Comparison of ENCODE assay signal across 8 cellular contexts in genomic region chr6:105646391-105646867, GRCh38.
DNase-seq lines count a peak whose midpoint lies in the region; ATAC-seq and TF ChIP-seq lines count a peak whose summit lies in the region.

No MANE protein-coding gene starts in this region.

- H3K36me3 ChIP-seq in testis (ENCODE audit: low read depth, missing control alignments) = no peaks in the 10 kb centered on the region

- H3K27me3 Mint-ChIP-seq in dendritic cell treated with granulocyte-macrophage colony-stimulating factor and Interleukin-4, amounts not matched to agents 40 ng/mL and 50 ng/mL, for 4 days = peaks cover 5% of the 10 kb centered on the region

- 90 to 91% methylated on average over 5 of the region's 5 CpGs for WGBS in testis, 2 donors

- peak overlapping the region; percentile 67 for H3K27ac Mint-ChIP-seq in dendritic cell treated with granulocyte-macrophage colony-stimulating factor and Interleukin-4, amounts not matched to agents 40 ng/mL and 50 ng/mL, for 4 days

- peak; percentile 78 for DNase-seq in HT1080 (ENCODE audit: low read depth)
- no peak for DNase-seq in UCSD-AML1 (lab: John Stamatoyannopoulos, UW; ENCODE audit: unreplicated experiment)
- DNase-seq in testis = no peak
- no peak for DNase-seq in DMS79 (lab: John Stamatoyannopoulos, UW)
- no peak for DNase-seq in posterior cingulate gyrus

- peaks cover 27% of the 10 kb centered on the region for H3K4me1 Mint-ChIP-seq in dendritic cell treated with granulocyte-macrophage colony-stimulating factor and Interleukin-4, amounts not matched to agents 40 ng/mL and 50 ng/mL, for 4 days (ENCODE audit: low read depth)

- H3K27ac ChIP-seq in testis = no peak overlapping the region

- H3K4me3 ChIP-seq in testis = no peak overlapping the region

- intact Hi-C loops in dendritic cell treated with granulocyte-macrophage colony-stimulating factor and Interleukin-4, amounts not matched to agents 40 ng/mL and 50 ng/mL, for 4 days (cut with micrococcal nuclease) = no loop called here
- intact Hi-C loops in testis (cut with DNase I; ENCODE audit: low total_unique reads) = no loop called here
- intact Hi-C loops in posterior cingulate gyrus (cut with DNase I) = no loop called here

- H3K36me3 Mint-ChIP-seq in dendritic cell treated with granulocyte-macrophage colony-stimulating factor and Interleukin-4, amounts not matched to agents 40 ng/mL and 50 ng/mL, for 4 days (ENCODE audit: low read depth) = no peaks in the 10 kb centered on the region

- no peaks in the 10 kb centered on the region for H3K9me3 Mint-ChIP-seq in dendritic cell treated with granulocyte-macrophage colony-stimulating factor and Interleukin-4, amounts not matched to agents 40 ng/mL and 50 ng/mL, for 4 days

- no peak for TF ChIP-seq CTCF in testis (IDR thresholded peaks at IDR 0.05)

- TF ChIP-seq POLR2A in testis (IDR thresholded peaks at IDR 0.05) = no peak

- H3K4me3 Mint-ChIP-seq in dendritic cell treated with granulocyte-macrophage colony-stimulating factor and Interleukin-4, amounts not matched to agents 40 ng/mL and 50 ng/mL, for 4 days = no peak overlapping the region

- H3K4me1 ChIP-seq in testis = no peaks in the 10 kb centered on the region

- no peaks in the 10 kb centered on the region for H3K9me3 ChIP-seq in testis

- no peaks in the 10 kb centered on the region for H3K27me3 ChIP-seq in testis

- peak; percentile 84 for ATAC-seq in GM18499 (IDR thresholded peaks at IDR 0.05; ENCODE audit: insufficient read depth, unreplicated experiment)
- ATAC-seq in GM21447 (IDR thresholded peaks at IDR 0.05; ENCODE audit: unreplicated experiment) = peak; percentile 86
